2 cellular contexts compared by ENCODE assay signal in genomic region chr2:87981182-87981581, GRCh38. TPM values are rescaled to one million over a fixed set of nuclear protein-coding genes. Genes with fewer than 3 reads are reported as not detected.
"Had no signal": no experiment of that assay in that cellular context is flagged by ENCODE, and none has a peak within 500 bp of the region (broad histone marks: within the 10 kb centered on the region; RNA-seq: fewer than 3 reads in every experiment).

No MANE protein-coding gene starts in this region.

RNA-seq across cellular contexts. Expression of gene RNU2-63P, which starts 35.2 kb away (rescaled TPM):
- total RNA-seq: LHCN-M2, M059J had no signal
